In genomic region chrX:67346667-67347066, GRCh38 we compare ENCODE assay signal across 1 cellular context.
TF ChIP-seq lines count a peak whose summit lies in the region.

No MANE protein-coding gene starts in this region.

TF ChIP-seq in liver, 16 proteins besides CTCF, POLR2A, EP300 and RAD21 (continued from another document):
- no peak for TF ChIP-seq ZBTB33 (IDR thresholded peaks at IDR 0.05)
- peak in 1 of 2 donors; percentile 71 for TF ChIP-seq RXRA (IDR thresholded peaks at IDR 0.05)
- peak; percentile 41 for TF ChIP-seq FOXA1 (IDR thresholded peaks at IDR 0.05)
- TF ChIP-seq MAX (IDR thresholded peaks at IDR 0.05): peak; percentile 61
- TF ChIP-seq ATF3 (IDR thresholded peaks at IDR 0.05): peak; percentile 78
- TF ChIP-seq JUND (IDR thresholded peaks at IDR 0.05): peak in 1 of 2 donors; percentile 64
- no peak for TF ChIP-seq EGR1 (IDR thresholded peaks at IDR 0.05; ENCODE audit: low read depth in 2 of 2)
- no peak for TF ChIP-seq NR2F2 (IDR thresholded peaks at IDR 0.05)
- no peak for TF ChIP-seq SP1 (IDR thresholded peaks at IDR 0.05)
